ENCODE assay signal across 23 cellular contexts in the genomic region with DNA sequence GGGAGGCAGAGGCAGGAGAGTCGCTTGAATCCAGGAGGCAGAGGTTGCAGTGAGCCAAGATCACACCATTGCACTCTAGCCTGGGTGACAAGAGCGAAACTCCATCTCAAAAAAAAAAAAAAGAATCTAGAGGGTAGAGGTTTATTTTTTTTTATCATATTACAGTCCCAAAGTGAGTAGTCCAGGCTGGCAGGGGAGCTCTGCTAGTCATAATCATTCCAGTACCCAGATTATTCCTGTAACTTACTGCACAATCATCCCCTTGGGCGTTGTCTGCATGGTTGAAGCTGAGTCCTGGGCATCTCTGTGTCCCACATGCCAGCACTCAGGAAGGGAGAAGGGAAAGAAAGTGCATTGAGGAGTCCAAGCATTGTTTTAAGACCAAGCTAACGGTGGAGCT.
"Had no signal": no experiment of that assay in that cellular context is flagged by ENCODE, and none has a peak within 500 bp of the region (broad histone marks: within the 10 kb centered on the region; RNA-seq: fewer than 3 reads in every experiment).

No MANE protein-coding gene starts in this region.

- H3K9me3 ChIP-seq: breast epithelium, colonic mucosa, esophagus muscularis mucosa, gastrocnemius medialis, left ventricle myocardium inferior, pancreas, psoas muscle, right atrium auricular region, tibial nerve had no signal

- H3K4me3 ChIP-seq: breast epithelium, colonic mucosa, dorsolateral prefrontal cortex, esophagus muscularis mucosa, gastrocnemius medialis, left ventricle myocardium inferior, pancreas, psoas muscle, right atrium auricular region, tibial nerve had no signal

- H3K27me3 Mint-ChIP-seq: activated naive CD8-positive, alpha-beta T cell; central memory CD8-positive, alpha-beta T cell; effector memory CD8-positive, alpha-beta T cell; natural killer cell treated with Interleukin-12 subunit alpha and Interleukin-12 subunit beta and Interleukin-15 and Interleukin-18, amount 100 ng/mL, for 72 hours; stimulated activated naive CD8-positive, alpha-beta T cell treated with anti-CD3 and anti-CD28 coated beads, Interleukin-15, amount 100 ng/mL, for 72 hours had no signal

- H3K27ac ChIP-seq: colonic mucosa, esophagus muscularis mucosa, gastrocnemius medialis, left ventricle myocardium inferior, pancreas, psoas muscle, right atrium auricular region, tibial nerve had no signal

- H3K9me3 Mint-ChIP-seq: activated T-helper 1 cell treated with anti-CD3 and anti-CD28 coated beads, Interleukin-12 subunit alpha, Interleukin-12 subunit beta, Interleukin-2, Interleukin-4 antibody, amounts not matched to agents 30 ng/mL and 10 ng/mL and 1 ng/mL, durations not matched to agents 14 hours and 24 hours and 36 hours; central memory CD8-positive, alpha-beta T cell; effector memory CD8-positive, alpha-beta T cell; natural killer cell treated with Interleukin-12 subunit alpha and Interleukin-12 subunit beta and Interleukin-15 and Interleukin-18, amount 100 ng/mL, for 72 hours; stimulated activated naive CD8-positive, alpha-beta T cell treated with anti-CD3 and anti-CD28 coated beads, Interleukin-15, amount 100 ng/mL, for 72 hours had no signal

- H3K36me3 Mint-ChIP-seq: natural killer cell treated with Interleukin-12 subunit alpha and Interleukin-12 subunit beta and Interleukin-15 and Interleukin-18, amount 100 ng/mL, for 72 hours had no signal

- ATAC-seq: effector memory CD8-positive, alpha-beta T cell; gastrocnemius medialis; natural killer cell treated with Interleukin-12 subunit alpha and Interleukin-12 subunit beta and Interleukin-15 and Interleukin-18, amount 100 ng/mL, for 72 hours; pancreas; psoas muscle; stimulated activated naive CD8-positive, alpha-beta T cell treated with anti-CD3 and anti-CD28 coated beads, Interleukin-15, amount 100 ng/mL, for 72 hours had no signal

- H3K27me3 ChIP-seq: breast epithelium, colonic mucosa, dorsolateral prefrontal cortex, gastrocnemius medialis, pancreas, right atrium auricular region, tibial nerve had no signal

- H3K4me1 ChIP-seq: breast epithelium, colonic mucosa, pancreas, psoas muscle had no signal

- DNase-seq: activated gamma-delta T cell; amniotic stem cell; colonic mucosa; dorsolateral prefrontal cortex; effector memory CD8-positive, alpha-beta T cell; gastrocnemius medialis; hippocampal formation; left ventricle myocardium inferior; midbrain; pancreas; psoas muscle; stimulated activated CD4-positive, alpha-beta T cell treated with anti-CD3 and anti-CD28 coated beads, Interleukin-12 subunit alpha, Interleukin-12 subunit beta, amount 100 ng/mL, for 4 hours; stimulated activated CD4-positive, alpha-beta T cell treated with anti-CD3 and anti-CD28 coated beads, Interleukin-4, amount 100 ng/mL, for 4 hours; stimulated activated naive CD8-positive, alpha-beta T cell treated with anti-CD3 and anti-CD28 coated beads, Interleukin-15, amount 100 ng/mL, for 72 hours; T-helper 9 cell had no signal

- H3K4me1 Mint-ChIP-seq: central memory CD8-positive, alpha-beta T cell had no signal

- H3K4me3 Mint-ChIP-seq: activated naive CD8-positive, alpha-beta T cell; activated T-helper 1 cell treated with anti-CD3 and anti-CD28 coated beads, Interleukin-12 subunit alpha, Interleukin-12 subunit beta, Interleukin-2, Interleukin-4 antibody, amounts not matched to agents 30 ng/mL and 10 ng/mL and 1 ng/mL, durations not matched to agents 14 hours and 24 hours and 36 hours; central memory CD8-positive, alpha-beta T cell; effector memory CD8-positive, alpha-beta T cell; natural killer cell treated with Interleukin-12 subunit alpha and Interleukin-12 subunit beta and Interleukin-15 and Interleukin-18, amount 100 ng/mL, for 72 hours; stimulated activated naive CD8-positive, alpha-beta T cell treated with anti-CD3 and anti-CD28 coated beads, Interleukin-15, amount 100 ng/mL, for 72 hours had no signal

- H3K27ac Mint-ChIP-seq: activated T-helper 1 cell treated with anti-CD3 and anti-CD28 coated beads, Interleukin-12 subunit alpha, Interleukin-12 subunit beta, Interleukin-2, Interleukin-4 antibody, amounts not matched to agents 30 ng/mL and 10 ng/mL and 1 ng/mL, durations not matched to agents 14 hours and 24 hours and 36 hours had no signal

- H3K36me3 ChIP-seq: breast epithelium, colonic mucosa, pancreas had no signal
